Comparison of ENCODE assay signal across 18 cellular contexts in the genomic region with DNA sequence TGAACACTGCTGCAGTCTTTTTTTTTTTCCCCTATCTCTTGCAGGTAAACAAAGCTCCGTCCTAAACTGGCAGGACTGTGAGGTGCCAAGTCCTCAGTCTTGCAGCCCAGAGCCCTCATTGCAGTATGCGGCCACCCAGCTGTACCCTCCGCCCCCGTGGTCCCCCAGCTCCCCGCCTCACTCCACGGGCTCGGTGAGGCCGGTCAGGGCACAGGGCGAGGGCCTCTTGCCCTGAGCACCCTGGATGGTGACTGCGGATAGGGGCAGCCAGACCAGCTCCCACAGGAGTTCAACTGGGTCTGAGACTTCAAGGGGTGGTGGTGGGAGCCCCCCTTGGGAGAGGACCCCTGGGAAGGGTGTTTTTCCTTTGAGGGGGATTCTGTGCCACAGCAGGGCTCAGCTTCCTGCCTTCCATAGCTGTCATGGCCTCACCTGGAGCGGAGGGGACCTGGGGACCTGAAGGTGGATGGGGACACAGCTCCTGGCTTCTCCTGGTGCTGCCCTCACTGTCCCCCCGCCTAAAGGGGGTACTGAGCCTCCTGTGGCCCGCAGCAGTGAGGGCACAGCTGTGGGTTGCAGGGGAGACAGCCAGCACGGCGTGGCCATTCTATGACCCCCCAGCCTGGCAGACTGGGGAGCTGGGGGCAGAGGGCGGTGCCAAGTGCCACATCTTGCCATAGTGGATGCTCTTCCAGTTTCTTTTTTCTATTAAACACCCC. TPM values are rescaled to one million over a fixed set of nuclear protein-coding genes. Genes with fewer than 3 reads are reported as not detected.
DNase-seq lines count a peak whose midpoint lies in the region; ATAC-seq and TF ChIP-seq lines count a peak whose summit lies in the region.
"Had no signal": no experiment of that assay in that cellular context is flagged by ENCODE, and none has a peak within 500 bp of the region (broad histone marks: within the 10 kb centered on the region; RNA-seq: fewer than 3 reads in every experiment).

No MANE protein-coding gene starts in this region.

- ATAC-seq in RWPE2 (ENCODE audit: low read depth) (peak; percentile 3; the same call in 1 of the 3 replicates), left colon (peak; percentile 8), HG03175 (IDR thresholded peaks at IDR 0.05; ENCODE audit: unreplicated experiment) (no peak)

- H3K36me3 ChIP-seq in H7 (replicated peaks; ENCODE audit: control insufficient read depth, insufficient read depth, low read length) (no peaks in the 10 kb centered on the region; the same call in 1 of the 2 replicates), RWPE2 (ENCODE audit: low read depth) (peaks cover 14% of the 10 kb centered on the region), transverse colon (peaks cover 0 to 10% (median 3%) of the 10 kb centered on the region in 4 donors), vagina (peaks cover 0 to 30% of the 10 kb centered on the region in 2 donors)

- no peak for TF ChIP-seq EP300 in transverse colon (IDR thresholded peaks at IDR 0.05; ENCODE audit: low read depth)

- H3K27ac ChIP-seq in RWPE2 (ENCODE audit: poor library complexity, severe bottlenecking): no peak overlapping the region
- no peak overlapping the region for H3K27ac ChIP-seq in transverse colon
- no peak overlapping the region for H3K27ac ChIP-seq in vagina
- H3K27ac ChIP-seq: GM23248 had no signal

- 76% methylated on average over 16 of the region's 16 CpGs; no CpG with 5 or more reads in 1 of the 2 donors for WGBS in transverse colon (ENCODE audit: low coverage in 1 of 2), 2 donors

- H3K4me3 ChIP-seq in H7 (ENCODE audit: insufficient read depth, low read depth, low read length) (no peak overlapping the region), RWPE2 (ENCODE audit: severe bottlenecking) (no peak overlapping the region), transverse colon (no peak overlapping the region), vagina (no peak overlapping the region)
- H3K4me3 ChIP-seq: GM23248, MG63 had no signal

- in situ Hi-C loops in transverse colon (cut with MboI; ENCODE audit: low pct_ligation_motif_present in 1 of 4, low pct_unique_long_range_greater_than_20kb in 1 of 4, low sequenced_read_pairs in 3 of 4): loop anchor here (10.0 to 25.0 kb wide), 4 partner anchors 125 to 298 kb away; a partner anchor contains a TSS

- TF ChIP-seq POLR2A in transverse colon (IDR thresholded peaks at IDR 0.05): no peak
- TF ChIP-seq POLR2A in vagina (IDR thresholded peaks at IDR 0.05): no peak

- TF ChIP-seq CTCF in RWPE2 (IDR thresholded peaks at IDR 0.05; ENCODE audit: poor library complexity, severe bottlenecking) (no peak), transverse colon (IDR thresholded peaks at IDR 0.05) (no peak), vagina (IDR thresholded peaks at IDR 0.05) (no peak)

- H3K4me1 ChIP-seq in RWPE2 (ENCODE audit: insufficient read depth, poor library complexity, severe bottlenecking): no peaks in the 10 kb centered on the region
- H3K4me1 ChIP-seq in transverse colon: peaks cover 0 to 14% (median 9%) of the 10 kb centered on the region in 4 donors
- peaks cover 23% of the 10 kb centered on the region for H3K4me1 ChIP-seq in vagina

- DNase-seq in H7: peak; percentile 51
- DNase-seq in RWPE2 (ENCODE audit: low spot score): no peak
- DNase-seq in left colon: no peak
- peak; percentile 64 for DNase-seq in posterior vena cava (ENCODE audit: low spot score)
- DNase-seq in transverse colon: no peak
- no peak for DNase-seq in vagina (ENCODE audit: extremely low spot score in 2 of 2)
- no peak for DNase-seq in NCI-H1694 treated with DMSO at 0.1 percent for 48 hours (lab: John Stamatoyannopoulos, UW)
- DNase-seq: C1 segment of cervical spinal cord; CD8-positive, alpha-beta memory T cell; DMS53; EL; GM23248; Kasumi-1; MG63; NCI-H1105; NCI-H1694 had no signal

- no peaks in the 10 kb centered on the region for H3K9me3 ChIP-seq in RWPE2 (ENCODE audit: severe bottlenecking)
- H3K9me3 ChIP-seq in transverse colon: no peaks in the 10 kb centered on the region
- no peaks in the 10 kb centered on the region for H3K9me3 ChIP-seq in vagina
- H3K9me3 ChIP-seq: MG63 had no signal

- no peaks in the 10 kb centered on the region for H3K27me3 ChIP-seq in H7 (ENCODE audit: control insufficient read depth, insufficient read depth, low read length)
- H3K27me3 ChIP-seq in RWPE2 (ENCODE audit: insufficient read depth, poor library complexity, severe bottlenecking): no peaks in the 10 kb centered on the region
- no peaks in the 10 kb centered on the region for H3K27me3 ChIP-seq in transverse colon
- no peaks in the 10 kb centered on the region for H3K27me3 ChIP-seq in vagina
- H3K27me3 ChIP-seq: MG63 had no signal

- intact Hi-C loops in left colon (cut with DNase I, micrococcal nuclease) (loop anchor here (10.0 kb wide), 2 partner anchors 135 to 295 kb away; a partner anchor contains a TSS), posterior vena cava (cut with DNase I) (loop anchor here (10.0 kb wide), 4 partner anchors 85 to 295 kb away; a partner anchor contains a TSS), transverse colon (cut with DNase I; ENCODE audit: low total_unique reads) (loop anchor here (10.0 kb wide), 2 partner anchors 95 to 295 kb away; no protein-coding TSS in a partner anchor), vagina (cut with DNase I) (loop anchor here (10.0 kb wide), 1 partner anchor 135 kb away; a partner anchor contains a TSS)

RNA-seq across cellular contexts. Expression of a gene that starts 13.8 kb away (rescaled TPM):
- 8.5 and 8.8 TPM in 2 replicates for total RNA-seq in H7 (2014; rRNA removed; shearing (Covaris generic))
- total RNA-seq in left colon (1 to 10 TPM in 1 of 2 donors, under 1 TPM in 1; 0.89 to 1.5 TPM), posterior vena cava (1 to 10 TPM; 4.0 to 4.3 TPM), transverse colon (1 to 10 TPM in 2 of 4 donors, not detected in 2; 1.1 to 1.4 TPM), vagina (6.1 TPM)
- total RNA-seq: CD8-positive, alpha-beta memory T cell; GM23248; NCI-H460 had no signal

RNA-seq across cellular contexts. Expression of a gene that starts 25.7 kb away (rescaled TPM):
- total RNA-seq in H7 (2014; rRNA removed; shearing (Covaris generic)): 30.7 and 44.8 TPM in 2 replicates
- total RNA-seq in left colon (10 to 100 TPM; 21.5 to 28.3 TPM), posterior vena cava (100 to 1,000 TPM; 116 to 145 TPM), transverse colon (100 to 1,000 TPM in 1 of 4 donors, 10 to 100 TPM in 3; 13.9 to 149 (median 33.8) TPM), vagina (102 TPM)

Comparison
In these comparisons a context has a peak if more than half of its experiments do, and no peak if none do; other contexts are left out.
1. DNase-seq: peak in H7 (single experiment) and posterior vena cava (single experiment); none in RWPE2 (single experiment), left colon (0 of 2), transverse colon (single experiment), vagina (0 of 2) and NCI-H1694 treated with DMSO at 0.1 percent for 48 hours (single experiment).